2 cellular contexts compared by ENCODE assay signal in genomic region chr21:24045775-24046215, GRCh38.
TF ChIP-seq lines count a peak whose summit lies in the region.

No MANE protein-coding gene starts in this region.

TF ChIP-seq in GM23338, 12 proteins besides CTCF, POLR2A, EP300 and RAD21 (continued from another document):
- TF ChIP-seq, protein P1, sequence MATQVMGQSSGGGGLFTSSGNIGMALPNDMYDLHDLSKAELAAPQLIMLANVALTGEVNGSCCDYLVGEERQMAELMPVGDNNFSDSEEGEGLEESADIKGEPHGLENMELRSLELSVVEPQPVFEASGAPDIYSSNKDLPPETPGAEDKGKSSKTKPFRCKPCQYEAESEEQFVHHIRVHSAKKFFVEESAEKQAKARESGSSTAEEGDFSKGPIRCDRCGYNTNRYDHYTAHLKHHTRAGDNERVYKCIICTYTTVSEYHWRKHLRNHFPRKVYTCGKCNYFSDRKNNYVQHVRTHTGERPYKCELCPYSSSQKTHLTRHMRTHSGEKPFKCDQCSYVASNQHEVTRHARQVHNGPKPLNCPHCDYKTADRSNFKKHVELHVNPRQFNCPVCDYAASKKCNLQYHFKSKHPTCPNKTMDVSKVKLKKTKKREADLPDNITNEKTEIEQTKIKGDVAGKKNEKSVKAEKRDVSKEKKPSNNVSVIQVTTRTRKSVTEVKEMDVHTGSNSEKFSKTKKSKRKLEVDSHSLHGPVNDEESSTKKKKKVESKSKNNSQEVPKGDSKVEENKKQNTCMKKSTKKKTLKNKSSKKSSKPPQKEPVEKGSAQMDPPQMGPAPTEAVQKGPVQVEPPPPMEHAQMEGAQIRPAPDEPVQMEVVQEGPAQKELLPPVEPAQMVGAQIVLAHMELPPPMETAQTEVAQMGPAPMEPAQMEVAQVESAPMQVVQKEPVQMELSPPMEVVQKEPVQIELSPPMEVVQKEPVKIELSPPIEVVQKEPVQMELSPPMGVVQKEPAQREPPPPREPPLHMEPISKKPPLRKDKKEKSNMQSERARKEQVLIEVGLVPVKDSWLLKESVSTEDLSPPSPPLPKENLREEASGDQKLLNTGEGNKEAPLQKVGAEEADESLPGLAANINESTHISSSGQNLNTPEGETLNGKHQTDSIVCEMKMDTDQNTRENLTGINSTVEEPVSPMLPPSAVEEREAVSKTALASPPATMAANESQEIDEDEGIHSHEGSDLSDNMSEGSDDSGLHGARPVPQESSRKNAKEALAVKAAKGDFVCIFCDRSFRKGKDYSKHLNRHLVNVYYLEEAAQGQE (IDR thresholded peaks at IDR 0.05; ENCODE audit: unreplicated experiment): no peak
- TF ChIP-seq ZNF114 (CRISPR knock-in tag; IDR thresholded peaks at IDR 0.05): no peak

TF ChIP-seq in H1, 55 proteins besides CTCF, POLR2A, EP300 and RAD21 (continued from another document):
- TF ChIP-seq CHD7 (IDR thresholded peaks at IDR 0.05; ENCODE audit: insufficient replicate concordance, low read length) (no peak), MAFK (IDR thresholded peaks at IDR 0.05; ENCODE audit: low read depth, low read length) (no peak), JUND (IDR thresholded peaks at IDR 0.05; ENCODE audit: low read length) (no peak)
